In the genomic region with DNA sequence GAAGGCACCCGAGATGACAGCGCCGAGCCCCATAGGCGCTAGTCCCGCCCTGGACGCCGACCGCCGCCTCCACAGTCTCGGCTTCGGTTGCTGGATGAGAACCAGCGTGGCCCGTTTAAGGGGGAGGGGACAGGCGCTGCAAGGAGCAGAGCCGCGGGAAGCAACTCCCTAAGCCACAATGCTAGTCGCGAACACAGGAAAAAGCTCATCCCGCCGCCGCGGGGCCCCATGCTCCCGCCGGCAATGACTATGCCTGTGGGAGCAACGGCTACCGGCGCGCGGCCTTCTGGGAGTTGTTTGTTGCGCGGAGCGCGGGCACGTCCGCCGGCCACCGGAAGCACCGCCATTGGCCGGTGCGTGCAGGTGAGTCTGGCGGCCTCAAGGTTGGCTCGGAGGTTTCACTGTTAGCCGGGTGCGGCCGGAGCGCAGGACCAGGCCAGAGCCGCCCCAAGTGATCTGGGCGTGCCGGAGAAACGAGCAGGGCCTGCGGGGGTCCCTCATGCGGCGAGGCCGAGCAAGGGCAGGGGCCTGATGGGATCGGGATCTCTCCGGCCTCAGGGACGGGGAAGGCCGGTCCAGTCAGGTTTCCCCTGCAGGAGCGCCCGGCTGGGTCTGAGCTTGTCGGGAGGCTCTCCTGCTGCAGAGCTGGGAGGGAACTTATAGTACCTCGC, we compare ENCODE assay signal across 1 cellular context.
A peak's percentile ranks its signal among the peaks of the same experiment; 100 is the strongest.
TF ChIP-seq lines count a peak whose summit lies in the region.

A gene (plus strand): TSS at position 331 of the 671 bp plus-strand sequence. CDS start 15,110 bp downstream, outside the sequence.

TF ChIP-seq in GM12878, 131 proteins besides CTCF, POLR2A, EP300 and RAD21 (continued from another document and continues in another):
- TF ChIP-seq, protein P1, sequence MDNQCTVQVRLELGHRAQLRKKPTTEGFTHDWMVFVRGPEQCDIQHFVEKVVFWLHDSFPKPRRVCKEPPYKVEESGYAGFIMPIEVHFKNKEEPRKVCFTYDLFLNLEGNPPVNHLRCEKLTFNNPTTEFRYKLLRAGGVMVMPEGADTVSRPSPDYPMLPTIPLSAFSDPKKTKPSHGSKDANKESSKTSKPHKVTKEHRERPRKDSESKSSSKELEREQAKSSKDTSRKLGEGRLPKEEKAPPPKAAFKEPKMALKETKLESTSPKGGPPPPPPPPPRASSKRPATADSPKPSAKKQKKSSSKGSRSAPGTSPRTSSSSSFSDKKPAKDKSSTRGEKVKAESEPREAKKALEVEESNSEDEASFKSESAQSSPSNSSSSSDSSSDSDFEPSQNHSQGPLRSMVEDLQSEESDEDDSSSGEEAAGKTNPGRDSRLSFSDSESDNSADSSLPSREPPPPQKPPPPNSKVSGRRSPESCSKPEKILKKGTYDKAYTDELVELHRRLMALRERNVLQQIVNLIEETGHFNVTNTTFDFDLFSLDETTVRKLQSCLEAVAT (IDR thresholded peaks at IDR 0.05): no peak
- TF ChIP-seq SREBF1 (IDR thresholded peaks at IDR 0.05; ENCODE audit: low read length): no peak
- TF ChIP-seq GATAD2B (conservative IDR thresholded peaks at IDR 0.05; ENCODE audit: low read depth): peak; percentile 59; the same call in 1 of the 2 replicates
- TF ChIP-seq SIX5 (IDR thresholded peaks at IDR 0.05; ENCODE audit: low read depth, low read length, severe bottlenecking): peak; percentile 8
- no peak for TF ChIP-seq TCF12 (IDR thresholded peaks at IDR 0.05; ENCODE audit: low read depth, low read length)
- peak; percentile 53; the same call in 1 of the 2 replicates for TF ChIP-seq HCFC1 (IDR thresholded peaks at IDR 0.05; ENCODE audit: low read length)
- TF ChIP-seq, protein P2, sequence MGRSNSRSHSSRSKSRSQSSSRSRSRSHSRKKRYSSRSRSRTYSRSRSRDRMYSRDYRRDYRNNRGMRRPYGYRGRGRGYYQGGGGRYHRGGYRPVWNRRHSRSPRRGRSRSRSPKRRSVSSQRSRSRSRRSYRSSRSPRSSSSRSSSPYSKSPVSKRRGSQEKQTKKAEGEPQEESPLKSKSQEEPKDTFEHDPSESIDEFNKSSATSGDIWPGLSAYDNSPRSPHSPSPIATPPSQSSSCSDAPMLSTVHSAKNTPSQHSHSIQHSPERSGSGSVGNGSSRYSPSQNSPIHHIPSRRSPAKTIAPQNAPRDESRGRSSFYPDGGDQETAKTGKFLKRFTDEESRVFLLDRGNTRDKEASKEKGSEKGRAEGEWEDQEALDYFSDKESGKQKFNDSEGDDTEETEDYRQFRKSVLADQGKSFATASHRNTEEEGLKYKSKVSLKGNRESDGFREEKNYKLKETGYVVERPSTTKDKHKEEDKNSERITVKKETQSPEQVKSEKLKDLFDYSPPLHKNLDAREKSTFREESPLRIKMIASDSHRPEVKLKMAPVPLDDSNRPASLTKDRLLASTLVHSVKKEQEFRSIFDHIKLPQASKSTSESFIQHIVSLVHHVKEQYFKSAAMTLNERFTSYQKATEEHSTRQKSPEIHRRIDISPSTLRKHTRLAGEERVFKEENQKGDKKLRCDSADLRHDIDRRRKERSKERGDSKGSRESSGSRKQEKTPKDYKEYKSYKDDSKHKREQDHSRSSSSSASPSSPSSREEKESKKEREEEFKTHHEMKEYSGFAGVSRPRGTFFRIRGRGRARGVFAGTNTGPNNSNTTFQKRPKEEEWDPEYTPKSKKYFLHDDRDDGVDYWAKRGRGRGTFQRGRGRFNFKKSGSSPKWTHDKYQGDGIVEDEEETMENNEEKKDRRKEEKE (IDR thresholded peaks at IDR 0.05): no peak
- TF ChIP-seq SP1 (IDR thresholded peaks at IDR 0.05; ENCODE audit: low read depth, low read length): no peak
- TF ChIP-seq, protein P3, sequence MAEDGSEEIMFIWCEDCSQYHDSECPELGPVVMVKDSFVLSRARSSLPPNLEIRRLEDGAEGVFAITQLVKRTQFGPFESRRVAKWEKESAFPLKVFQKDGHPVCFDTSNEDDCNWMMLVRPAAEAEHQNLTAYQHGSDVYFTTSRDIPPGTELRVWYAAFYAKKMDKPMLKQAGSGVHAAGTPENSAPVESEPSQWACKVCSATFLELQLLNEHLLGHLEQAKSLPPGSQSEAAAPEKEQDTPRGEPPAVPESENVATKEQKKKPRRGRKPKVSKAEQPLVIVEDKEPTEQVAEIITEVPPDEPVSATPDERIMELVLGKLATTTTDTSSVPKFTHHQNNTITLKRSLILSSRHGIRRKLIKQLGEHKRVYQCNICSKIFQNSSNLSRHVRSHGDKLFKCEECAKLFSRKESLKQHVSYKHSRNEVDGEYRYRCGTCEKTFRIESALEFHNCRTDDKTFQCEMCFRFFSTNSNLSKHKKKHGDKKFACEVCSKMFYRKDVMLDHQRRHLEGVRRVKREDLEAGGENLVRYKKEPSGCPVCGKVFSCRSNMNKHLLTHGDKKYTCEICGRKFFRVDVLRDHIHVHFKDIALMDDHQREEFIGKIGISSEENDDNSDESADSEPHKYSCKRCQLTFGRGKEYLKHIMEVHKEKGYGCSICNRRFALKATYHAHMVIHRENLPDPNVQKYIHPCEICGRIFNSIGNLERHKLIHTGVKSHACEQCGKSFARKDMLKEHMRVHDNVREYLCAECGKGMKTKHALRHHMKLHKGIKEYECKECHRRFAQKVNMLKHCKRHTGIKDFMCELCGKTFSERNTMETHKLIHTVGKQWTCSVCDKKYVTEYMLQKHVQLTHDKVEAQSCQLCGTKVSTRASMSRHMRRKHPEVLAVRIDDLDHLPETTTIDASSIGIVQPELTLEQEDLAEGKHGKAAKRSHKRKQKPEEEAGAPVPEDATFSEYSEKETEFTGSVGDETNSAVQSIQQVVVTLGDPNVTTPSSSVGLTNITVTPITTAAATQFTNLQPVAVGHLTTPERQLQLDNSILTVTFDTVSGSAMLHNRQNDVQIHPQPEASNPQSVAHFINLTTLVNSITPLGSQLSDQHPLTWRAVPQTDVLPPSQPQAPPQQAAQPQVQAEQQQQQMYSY (CRISPR knock-in tag; IDR thresholded peaks at IDR 0.05): no peak
- no peak for TF ChIP-seq KAT2A (conservative IDR thresholded peaks at IDR 0.05; ENCODE audit: control insufficient read depth, low read depth, low read length)
- TF ChIP-seq EZH2 (IDR thresholded peaks at IDR 0.05; ENCODE audit: borderline replicate concordance, control insufficient read depth, low read depth, low read length): no peak
- TF ChIP-seq, protein P4, sequence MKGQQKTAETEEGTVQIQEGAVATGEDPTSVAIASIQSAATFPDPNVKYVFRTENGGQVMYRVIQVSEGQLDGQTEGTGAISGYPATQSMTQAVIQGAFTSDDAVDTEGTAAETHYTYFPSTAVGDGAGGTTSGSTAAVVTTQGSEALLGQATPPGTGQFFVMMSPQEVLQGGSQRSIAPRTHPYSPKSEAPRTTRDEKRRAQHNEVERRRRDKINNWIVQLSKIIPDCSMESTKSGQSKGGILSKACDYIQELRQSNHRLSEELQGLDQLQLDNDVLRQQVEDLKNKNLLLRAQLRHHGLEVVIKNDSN (IDR thresholded peaks at IDR 0.05; ENCODE audit: borderline replicate concordance, extremely low read length, insufficient read depth, low read depth, low read length): no peak
- TF ChIP-seq TCF3 (IDR thresholded peaks at IDR 0.05; ENCODE audit: borderline replicate concordance, insufficient read depth, low read depth, low read length): 0 out of 2 replicates have a peak, but pooled peaks have one; percentile 48
- TF ChIP-seq, protein P5, sequence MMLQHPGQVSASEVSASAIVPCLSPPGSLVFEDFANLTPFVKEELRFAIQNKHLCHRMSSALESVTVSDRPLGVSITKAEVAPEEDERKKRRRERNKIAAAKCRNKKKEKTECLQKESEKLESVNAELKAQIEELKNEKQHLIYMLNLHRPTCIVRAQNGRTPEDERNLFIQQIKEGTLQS (IDR thresholded peaks at IDR 0.05; ENCODE audit: borderline replicate concordance, extremely low read depth, low read depth, low read length): no peak
- TF ChIP-seq YY1 (IDR thresholded peaks at IDR 0.05; ENCODE audit: low read depth, low read length): peak; percentile 97
- peak; percentile 42; the same call in 1 of the 2 replicates for TF ChIP-seq SIN3A (IDR thresholded peaks at IDR 0.05; ENCODE audit: low read depth, low read length)
- TF ChIP-seq, protein P6, sequence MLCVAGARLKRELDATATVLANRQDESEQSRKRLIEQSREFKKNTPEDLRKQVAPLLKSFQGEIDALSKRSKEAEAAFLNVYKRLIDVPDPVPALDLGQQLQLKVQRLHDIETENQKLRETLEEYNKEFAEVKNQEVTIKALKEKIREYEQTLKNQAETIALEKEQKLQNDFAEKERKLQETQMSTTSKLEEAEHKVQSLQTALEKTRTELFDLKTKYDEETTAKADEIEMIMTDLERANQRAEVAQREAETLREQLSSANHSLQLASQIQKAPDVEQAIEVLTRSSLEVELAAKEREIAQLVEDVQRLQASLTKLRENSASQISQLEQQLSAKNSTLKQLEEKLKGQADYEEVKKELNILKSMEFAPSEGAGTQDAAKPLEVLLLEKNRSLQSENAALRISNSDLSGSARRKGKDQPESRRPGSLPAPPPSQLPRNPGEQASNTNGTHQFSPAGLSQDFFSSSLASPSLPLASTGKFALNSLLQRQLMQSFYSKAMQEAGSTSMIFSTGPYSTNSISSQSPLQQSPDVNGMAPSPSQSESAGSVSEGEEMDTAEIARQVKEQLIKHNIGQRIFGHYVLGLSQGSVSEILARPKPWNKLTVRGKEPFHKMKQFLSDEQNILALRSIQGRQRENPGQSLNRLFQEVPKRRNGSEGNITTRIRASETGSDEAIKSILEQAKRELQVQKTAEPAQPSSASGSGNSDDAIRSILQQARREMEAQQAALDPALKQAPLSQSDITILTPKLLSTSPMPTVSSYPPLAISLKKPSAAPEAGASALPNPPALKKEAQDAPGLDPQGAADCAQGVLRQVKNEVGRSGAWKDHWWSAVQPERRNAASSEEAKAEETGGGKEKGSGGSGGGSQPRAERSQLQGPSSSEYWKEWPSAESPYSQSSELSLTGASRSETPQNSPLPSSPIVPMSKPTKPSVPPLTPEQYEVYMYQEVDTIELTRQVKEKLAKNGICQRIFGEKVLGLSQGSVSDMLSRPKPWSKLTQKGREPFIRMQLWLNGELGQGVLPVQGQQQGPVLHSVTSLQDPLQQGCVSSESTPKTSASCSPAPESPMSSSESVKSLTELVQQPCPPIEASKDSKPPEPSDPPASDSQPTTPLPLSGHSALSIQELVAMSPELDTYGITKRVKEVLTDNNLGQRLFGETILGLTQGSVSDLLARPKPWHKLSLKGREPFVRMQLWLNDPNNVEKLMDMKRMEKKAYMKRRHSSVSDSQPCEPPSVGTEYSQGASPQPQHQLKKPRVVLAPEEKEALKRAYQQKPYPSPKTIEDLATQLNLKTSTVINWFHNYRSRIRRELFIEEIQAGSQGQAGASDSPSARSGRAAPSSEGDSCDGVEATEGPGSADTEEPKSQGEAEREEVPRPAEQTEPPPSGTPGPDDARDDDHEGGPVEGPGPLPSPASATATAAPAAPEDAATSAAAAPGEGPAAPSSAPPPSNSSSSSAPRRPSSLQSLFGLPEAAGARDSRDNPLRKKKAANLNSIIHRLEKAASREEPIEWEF (IDR thresholded peaks at IDR 0.05; ENCODE audit: insufficient replicate concordance, low read depth, low read length): no peak
- no peak for TF ChIP-seq ZZZ3 (IDR thresholded peaks at IDR 0.05; ENCODE audit: control insufficient read depth, insufficient read length, low read depth)
- no peak for TF ChIP-seq NR2F1 (conservative IDR thresholded peaks at IDR 0.05)
- TF ChIP-seq, protein P7, sequence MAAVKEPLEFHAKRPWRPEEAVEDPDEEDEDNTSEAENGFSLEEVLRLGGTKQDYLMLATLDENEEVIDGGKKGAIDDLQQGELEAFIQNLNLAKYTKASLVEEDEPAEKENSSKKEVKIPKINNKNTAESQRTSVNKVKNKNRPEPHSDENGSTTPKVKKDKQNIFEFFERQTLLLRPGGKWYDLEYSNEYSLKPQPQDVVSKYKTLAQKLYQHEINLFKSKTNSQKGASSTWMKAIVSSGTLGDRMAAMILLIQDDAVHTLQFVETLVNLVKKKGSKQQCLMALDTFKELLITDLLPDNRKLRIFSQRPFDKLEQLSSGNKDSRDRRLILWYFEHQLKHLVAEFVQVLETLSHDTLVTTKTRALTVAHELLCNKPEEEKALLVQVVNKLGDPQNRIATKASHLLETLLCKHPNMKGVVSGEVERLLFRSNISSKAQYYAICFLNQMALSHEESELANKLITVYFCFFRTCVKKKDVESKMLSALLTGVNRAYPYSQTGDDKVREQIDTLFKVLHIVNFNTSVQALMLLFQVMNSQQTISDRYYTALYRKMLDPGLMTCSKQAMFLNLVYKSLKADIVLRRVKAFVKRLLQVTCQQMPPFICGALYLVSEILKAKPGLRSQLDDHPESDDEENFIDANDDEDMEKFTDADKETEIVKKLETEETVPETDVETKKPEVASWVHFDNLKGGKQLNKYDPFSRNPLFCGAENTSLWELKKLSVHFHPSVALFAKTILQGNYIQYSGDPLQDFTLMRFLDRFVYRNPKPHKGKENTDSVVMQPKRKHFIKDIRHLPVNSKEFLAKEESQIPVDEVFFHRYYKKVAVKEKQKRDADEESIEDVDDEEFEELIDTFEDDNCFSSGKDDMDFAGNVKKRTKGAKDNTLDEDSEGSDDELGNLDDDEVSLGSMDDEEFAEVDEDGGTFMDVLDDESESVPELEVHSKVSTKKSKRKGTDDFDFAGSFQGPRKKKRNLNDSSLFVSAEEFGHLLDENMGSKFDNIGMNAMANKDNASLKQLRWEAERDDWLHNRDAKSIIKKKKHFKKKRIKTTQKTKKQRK (IDR thresholded peaks at IDR 0.05; ENCODE audit: low read depth, low read length): no peak
- 0 out of 2 replicates have a peak, but pooled peaks have one; percentile 57 for TF ChIP-seq BACH1 (IDR thresholded peaks at IDR 0.05; ENCODE audit: borderline replicate concordance)
- peak; percentile 84 for TF ChIP-seq GABPA (IDR thresholded peaks at IDR 0.05; ENCODE audit: low read depth)
- no peak for TF ChIP-seq ATF7 (IDR thresholded peaks at IDR 0.05; ENCODE audit: low read depth)
- 0 out of 2 replicates have a peak, but pooled peaks have one; percentile 62 for TF ChIP-seq ZNF207 (IDR thresholded peaks at IDR 0.05; ENCODE audit: borderline replicate concordance)
- TF ChIP-seq CBX3 (IDR thresholded peaks at IDR 0.05; ENCODE audit: borderline replicate concordance, low read depth): no peak
- peak; percentile 63; the same call in 1 of the 2 replicates for TF ChIP-seq PML (IDR thresholded peaks at IDR 0.05; ENCODE audit: low read length)
- TF ChIP-seq RBBP5 (conservative IDR thresholded peaks at IDR 0.05): peak; percentile 42; the same call in 1 of the 2 replicates
- peak; percentile 50; the same call in 1 of the 2 replicates for TF ChIP-seq CREM (IDR thresholded peaks at IDR 0.05; ENCODE audit: low read depth)
- no peak for TF ChIP-seq BRCA1 (IDR thresholded peaks at IDR 0.05; ENCODE audit: low read depth, low read length)
- TF ChIP-seq POLR2AphosphoS5 (IDR thresholded peaks at IDR 0.05; ENCODE audit: low read length): peak; percentile 78
- no peak for TF ChIP-seq RB1 (IDR thresholded peaks at IDR 0.05; ENCODE audit: borderline replicate concordance)
- peak; percentile 41 for TF ChIP-seq RUNX3 (IDR thresholded peaks at IDR 0.05; ENCODE audit: low read length)
- TF ChIP-seq TBL1XR1 (IDR thresholded peaks at IDR 0.05; ENCODE audit: low read depth, low read length): 0 out of 2 replicates have a peak, but pooled peaks have one; percentile 19
- TF ChIP-seq NR2C1 (IDR thresholded peaks at IDR 0.05): no peak
